Comparison of ENCODE assay signal across 2 cellular contexts in genomic region chrX:149517308-149517707, GRCh38.
TF ChIP-seq lines count a peak whose summit lies in the region.

No MANE protein-coding gene starts in this region.

TF ChIP-seq in A549, 52 proteins besides CTCF, POLR2A, EP300 and RAD21:
- TF ChIP-seq MAFK (IDR thresholded peaks at IDR 0.05; ENCODE audit: partially characterized antibody) (no peak), CBX2 (IDR thresholded peaks at IDR 0.05; ENCODE audit: borderline replicate concordance, low read depth) (no peak), FOSB (CRISPR knock-in tag; IDR thresholded peaks at IDR 0.05) (no peak), CEBPB (IDR thresholded peaks at IDR 0.05) (no peak), FOXS1 (CRISPR knock-in tag; IDR thresholded peaks at IDR 0.05) (no peak), CBX8 (IDR thresholded peaks at IDR 0.05) (no peak), KDM1A (IDR thresholded peaks at IDR 0.05; ENCODE audit: low read depth) (no peak), KDM5A (IDR thresholded peaks at IDR 0.05) (no peak), FOSL2 (IDR thresholded peaks at IDR 0.05) (no peak), FOSL2 (CRISPR knock-in tag; IDR thresholded peaks at IDR 0.05) (no peak), RCOR1 (IDR thresholded peaks at IDR 0.05; ENCODE audit: low read depth, low read length) (no peak), RARB (CRISPR knock-in tag; IDR thresholded peaks at IDR 0.05) (no peak), MAX (IDR thresholded peaks at IDR 0.05) (no peak), E2F6 (IDR thresholded peaks at IDR 0.05; ENCODE audit: borderline replicate concordance, low read depth) (no peak), HDAC2 (IDR thresholded peaks at IDR 0.05) (no peak), TP53 (CRISPR knock-in tag; IDR thresholded peaks at IDR 0.05) (no peak)
TF ChIP-seq in A549: peak in this region for 0.

TF ChIP-seq in IMR-90, 13 proteins besides CTCF, POLR2A, EP300 and RAD21:
- no peak for TF ChIP-seq NFE2L2 (IDR thresholded peaks at IDR 0.05; ENCODE audit: low read depth, low read length)
- TF ChIP-seq, protein P1, sequence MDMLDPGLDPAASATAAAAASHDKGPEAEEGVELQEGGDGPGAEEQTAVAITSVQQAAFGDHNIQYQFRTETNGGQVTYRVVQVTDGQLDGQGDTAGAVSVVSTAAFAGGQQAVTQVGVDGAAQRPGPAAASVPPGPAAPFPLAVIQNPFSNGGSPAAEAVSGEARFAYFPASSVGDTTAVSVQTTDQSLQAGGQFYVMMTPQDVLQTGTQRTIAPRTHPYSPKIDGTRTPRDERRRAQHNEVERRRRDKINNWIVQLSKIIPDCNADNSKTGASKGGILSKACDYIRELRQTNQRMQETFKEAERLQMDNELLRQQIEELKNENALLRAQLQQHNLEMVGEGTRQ (IDR thresholded peaks at IDR 0.05; ENCODE audit: low read depth, low read length), result peak; percentile 31; the same call in 1 of the 2 replicates
- TF ChIP-seq CHD1 (IDR thresholded peaks at IDR 0.05; ENCODE audit: low read depth, low read length), result no peak
- TF ChIP-seq RCOR1 (IDR thresholded peaks at IDR 0.05; ENCODE audit: insufficient replicate concordance, low read length), result no peak
